Comparison of ENCODE assay signal across 13 cellular contexts in genomic region chr11:96196074-96196787, GRCh38.
DNase-seq lines count a peak whose midpoint lies in the region; ATAC-seq and TF ChIP-seq lines count a peak whose summit lies in the region.
"Had no signal": no experiment of that assay in that cellular context is flagged by ENCODE, and none has a peak within 500 bp of the region (broad histone marks: within the 10 kb centered on the region; RNA-seq: fewer than 3 reads in every experiment).

No MANE protein-coding gene starts in this region.

- peaks cover 99% of the 10 kb centered on the region for H3K4me1 Mint-ChIP-seq in activated T-cell treated with anti-CD3 and anti-CD28 coated beads, Interleukin-2, amount 50 U/mL, for 72 hours (ENCODE audit: low read depth)
- H3K4me1 Mint-ChIP-seq in MCF 10A (ENCODE audit: insufficient read depth, unreplicated experiment) = peaks cover 21% of the 10 kb centered on the region
- H3K4me1 Mint-ChIP-seq in type B pancreatic cell (ENCODE audit: unreplicated experiment) = peaks cover 62% of the 10 kb centered on the region

- intact Hi-C loops in MCF 10A (cut with micrococcal nuclease) = no loop called here

- peaks cover 16 to 21% of the 10 kb centered on the region in 2 donors for H3K36me3 Mint-ChIP-seq in activated T-cell treated with anti-CD3 and anti-CD28 coated beads, Interleukin-2, amount 50 U/mL, for 72 hours (ENCODE audit: insufficient read depth in 2 of 2)
- H3K36me3 Mint-ChIP-seq in MCF 10A (ENCODE audit: insufficient read depth, unreplicated experiment) (no peaks in the 10 kb centered on the region), type B pancreatic cell (peaks cover 22% of the 10 kb centered on the region)

- DNase-seq in activated T-cell treated with anti-CD3 and anti-CD28 coated beads, Interleukin-2, amount 50 U/mL, for 72 hours = no peak
- no peak for DNase-seq in activated T-cell treated with anti-CD3 and anti-CD28 coated beads, Interleukin-2, amount 50 U/mL, for 48 hours
- DNase-seq in MCF 10A (ENCODE audit: unreplicated experiment) = no peak
- DNase-seq in midbrain (lab: John Stamatoyannopoulos, UW) = peak; percentile 42
- DNase-seq in type B pancreatic cell (ENCODE audit: extremely low spot score, unreplicated experiment) = no peak
- no peak for DNase-seq in GM20000 (ENCODE audit: low spot score)
- no peak for DNase-seq in SIG-M5 (lab: John Stamatoyannopoulos, UW)
- DNase-seq: activated CD8-positive, alpha-beta memory T cell treated with anti-CD3 and anti-CD28 coated beads, Interleukin-2, amount 50 U/mL, for 4 hours; CD8-positive, alpha-beta memory T cell; EL; NCI-H1694; NCI-H510A treated with DMSO at 0.1 percent for 48 hours had no signal

- H3K27ac Mint-ChIP-seq in activated T-cell treated with anti-CD3 and anti-CD28 coated beads, Interleukin-2, amount 50 U/mL, for 72 hours = peak overlapping the region; percentile 95
- H3K27ac Mint-ChIP-seq in MCF 10A (ENCODE audit: low read depth, unreplicated experiment) (peak overlapping the region; percentile 31), type B pancreatic cell (peak overlapping the region; percentile 75)

- peak overlapping the region in 1 of 2 donors; percentile 52 for H3K4me3 Mint-ChIP-seq in activated T-cell treated with anti-CD3 and anti-CD28 coated beads, Interleukin-2, amount 50 U/mL, for 72 hours
- H3K4me3 Mint-ChIP-seq in MCF 10A (ENCODE audit: unreplicated experiment) (no peak overlapping the region), type B pancreatic cell (peak overlapping the region; percentile 6)

- CTCF ChIA-PET in MCF 10A (lab: Yijun Ruan, JAX) = interaction anchor here (0.6 to 0.9 kb wide), 3 partner anchors 69 to 1049 kb away, joined by 3 to 6 read pairs (median 4); no protein-coding TSS in a partner anchor

- BruUV-seq in MCF 10A (replicated peaks; lab: Mats Ljungman, UMichigan) = no TSS peak

- peaks cover 1 to 3% of the 10 kb centered on the region in 2 donors for H3K9me3 Mint-ChIP-seq in activated T-cell treated with anti-CD3 and anti-CD28 coated beads, Interleukin-2, amount 50 U/mL, for 72 hours
- no peaks in the 10 kb centered on the region for H3K9me3 Mint-ChIP-seq in MCF 10A (ENCODE audit: unreplicated experiment)
- H3K9me3 Mint-ChIP-seq in type B pancreatic cell = peaks cover 10% of the 10 kb centered on the region
- H3K9me3 Mint-ChIP-seq: CD8-positive, alpha-beta memory T cell had no signal

- TF ChIP-seq CTCF in MCF 10A (IDR thresholded peaks at IDR 0.05; ENCODE audit: unreplicated experiment) (no peak), type B pancreatic cell (conservative IDR thresholded peaks at IDR 0.05) (no peak), GM20000 (IDR thresholded peaks at IDR 0.05; ENCODE audit: extremely low read depth, missing control alignments) (no peak)

- POLR2A ChIA-PET in MCF 10A (lab: Yijun Ruan, JAX) = no interaction called here

- ATAC-seq in activated T-cell treated with anti-CD3 and anti-CD28 coated beads, Interleukin-2, amount 50 U/mL, for 72 hours (replicated peaks in 1 of 2) = no peak
- ATAC-seq in GM21360 (IDR thresholded peaks at IDR 0.05; ENCODE audit: unreplicated experiment) = no peak

- no peaks in the 10 kb centered on the region for H3K27me3 Mint-ChIP-seq in activated T-cell treated with anti-CD3 and anti-CD28 coated beads, Interleukin-2, amount 50 U/mL, for 72 hours (ENCODE audit: low read depth)
- no peaks in the 10 kb centered on the region for H3K27me3 Mint-ChIP-seq in MCF 10A (ENCODE audit: insufficient read depth, unreplicated experiment)
- no peaks in the 10 kb centered on the region for H3K27me3 Mint-ChIP-seq in type B pancreatic cell
- H3K27me3 Mint-ChIP-seq: CD8-positive, alpha-beta memory T cell had no signal

Comparison
In these comparisons a context has a peak if more than half of its experiments do, and no peak if none do; other contexts are left out.
1. H3K27ac Mint-ChIP-seq: peak in every context shown above with its lines; median percentile 95 in activated T-cell treated with anti-CD3 and anti-CD28 coated beads, Interleukin-2, amount 50 U/mL, for 72 hours; 75 in type B pancreatic cell; 31 in MCF 10A.